In the genomic region with DNA sequence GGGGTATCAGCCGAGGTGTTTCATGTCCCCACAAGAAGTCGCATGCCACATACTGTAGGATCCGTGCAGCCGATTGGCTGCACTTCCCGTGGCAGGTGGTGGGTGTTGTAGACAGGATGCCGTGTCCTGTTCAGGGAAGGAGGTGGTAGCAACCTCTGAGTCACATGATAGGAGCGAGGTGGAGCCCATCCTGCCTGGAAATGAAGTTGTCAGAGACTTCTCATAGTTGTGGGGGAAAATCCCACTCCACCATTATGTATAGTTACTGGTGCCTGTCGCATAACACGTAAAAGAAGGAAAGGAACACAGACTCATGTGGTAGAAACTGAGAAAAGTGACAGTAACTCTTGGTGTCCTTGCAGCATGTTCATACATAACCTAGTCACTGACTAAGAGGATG, we compare ENCODE assay signal across 9 cellular contexts.
A peak's percentile ranks its signal among the peaks of the same experiment; 100 is the strongest.
DNase-seq lines count a peak whose midpoint lies in the region; ATAC-seq, FAIRE-seq and TF ChIP-seq lines count a peak whose summit lies in the region.
"Had no signal": no experiment of that assay in that cellular context is flagged by ENCODE, and none has a peak within 500 bp of the region (broad histone marks: within the 10 kb centered on the region; RNA-seq: fewer than 3 reads in every experiment).

No MANE protein-coding gene starts in this region.

- no peak for DNase-seq in mammary epithelial cell
- DNase-seq in MCF 10A (ENCODE audit: unreplicated experiment) = no peak
- no peak for DNase-seq in effector memory CD8-positive, alpha-beta T cell
- no peak for DNase-seq in left lung
- DNase-seq in GM03348 (ENCODE audit: low spot score) = no peak
- DNase-seq in HTR-8/SVneo (ENCODE audit: insufficient read length, low spot score) = no peak
- DNase-seq: left cardiac atrium had no signal

- H3K4me1 ChIP-seq in mammary epithelial cell (ENCODE audit: insufficient read depth, low read length) = peaks cover 28% of the 10 kb centered on the region
- H3K4me1 ChIP-seq in left lung = peaks cover 0 to 28% of the 10 kb centered on the region in 2 donors

- peak overlapping the region; percentile 28 for H3K4me2 ChIP-seq in mammary epithelial cell (ENCODE audit: insufficient read depth, low read depth, low read length)

- no peaks in the 10 kb centered on the region for H3K27me3 Mint-ChIP-seq in MCF 10A (ENCODE audit: insufficient read depth, unreplicated experiment)
- peaks cover 18 to 19% of the 10 kb centered on the region in 2 donors for H3K27me3 Mint-ChIP-seq in effector memory CD8-positive, alpha-beta T cell

- ATAC-seq in HG03378 (IDR thresholded peaks at IDR 0.05; ENCODE audit: unreplicated experiment) (peak; percentile 63), left lung (no peak), GM18498 (IDR thresholded peaks at IDR 0.05; ENCODE audit: unreplicated experiment) (no peak)
- peak; percentile 53 for ATAC-seq in effector memory CD8-positive, alpha-beta T cell (replicated peaks)
- ATAC-seq: left cardiac atrium had no signal

- POLR2A ChIA-PET in MCF 10A (lab: Yijun Ruan, JAX) = interaction anchor here (0.7 kb wide), 1 partner anchor 18 kb away, joined by 4 read pairs; no protein-coding TSS in a partner anchor

- CTCF ChIA-PET in mammary epithelial cell (lab: Charles Lee; ENCODE audit: low non-redundant PET) = no interaction called here
- CTCF ChIA-PET in MCF 10A (lab: Yijun Ruan, JAX) = interaction anchor here (0.6 to 1.3 kb wide), 3 partner anchors 16 to 379 kb away, joined by 3 to 6 read pairs (median 5); no protein-coding TSS in a partner anchor

- H3K27me3 ChIP-seq in mammary epithelial cell (ENCODE audit: insufficient read depth, low read length) (no peaks in the 10 kb centered on the region), left lung (no peaks in the 10 kb centered on the region)

- H3K9me3 Mint-ChIP-seq in MCF 10A (ENCODE audit: unreplicated experiment) = no peaks in the 10 kb centered on the region
- peaks cover 0 to 2% of the 10 kb centered on the region in 2 donors for H3K9me3 Mint-ChIP-seq in effector memory CD8-positive, alpha-beta T cell

- H3K36me3 ChIP-seq in mammary epithelial cell (ENCODE audit: insufficient read depth, low read length) (peaks cover 16% of the 10 kb centered on the region), left lung (peaks cover 0 to 4% of the 10 kb centered on the region in 2 donors)

- H3K79me2 ChIP-seq in mammary epithelial cell (ENCODE audit: insufficient read depth, low read length) = no peaks in the 10 kb centered on the region

- no peaks in the 10 kb centered on the region for H4K20me1 ChIP-seq in mammary epithelial cell (ENCODE audit: insufficient read depth, low read length)

- 63% methylated on average over 9 of the region's 9 CpGs for WGBS in mammary epithelial cell (ENCODE audit: low coverage, missing lambda C conversion rate)

- H3K27ac ChIP-seq in mammary epithelial cell (ENCODE audit: insufficient read depth, low read depth, low read length) (peak overlapping the region; percentile 60), left lung (peak overlapping the region in 1 of 2 donors; percentile 10)

- no peak overlapping the region for H3K4me3 Mint-ChIP-seq in MCF 10A (ENCODE audit: unreplicated experiment)
- H3K4me3 Mint-ChIP-seq in effector memory CD8-positive, alpha-beta T cell = peak overlapping the region in 1 of 2 donors; percentile 42

- H3K4me1 Mint-ChIP-seq in MCF 10A (ENCODE audit: insufficient read depth, unreplicated experiment) = peaks cover 9% of the 10 kb centered on the region
- H3K4me1 Mint-ChIP-seq in effector memory CD8-positive, alpha-beta T cell (ENCODE audit: low read depth in 2 of 2) = peaks cover 6 to 9% of the 10 kb centered on the region in 2 donors

- TF ChIP-seq CTCF in mammary epithelial cell (conservative IDR thresholded peaks at IDR 0.05 in 1 of 2, IDR thresholded peaks at IDR 0.05 in 1 of 2; ENCODE audit: extremely low read depth in 1 of 2, insufficient read depth in 1 of 2, low read depth in 1 of 2, low read length in 2 of 2) = no peak
- no peak for TF ChIP-seq CTCF in MCF 10A (IDR thresholded peaks at IDR 0.05; ENCODE audit: unreplicated experiment)
- TF ChIP-seq CTCF in left lung (IDR thresholded peaks at IDR 0.05) = no peak

- peaks cover 40% of the 10 kb centered on the region for H3K36me3 Mint-ChIP-seq in MCF 10A (ENCODE audit: insufficient read depth, unreplicated experiment)
- H3K36me3 Mint-ChIP-seq in effector memory CD8-positive, alpha-beta T cell (ENCODE audit: insufficient read depth) = peaks cover 4% of the 10 kb centered on the region

- FAIRE-seq in HTR-8/SVneo (lab: Jason Lieb, UNC) = no peak

- H3K27ac Mint-ChIP-seq in MCF 10A (ENCODE audit: low read depth, unreplicated experiment) = no peak overlapping the region
- no peak overlapping the region for H3K27ac Mint-ChIP-seq in effector memory CD8-positive, alpha-beta T cell

- H3K9me3 ChIP-seq in mammary epithelial cell (replicated peaks; ENCODE audit: insufficient read depth, low read length) (peaks cover under 1% of the 10 kb centered on the region), left lung (peaks cover 0 to 2% of the 10 kb centered on the region in 2 donors)

- dilution Hi-C loops in mammary epithelial cell (cut with HindIII; ENCODE audit: low sequenced_read_pairs) = loop anchor here (5.0 kb wide), 1 partner anchor 332 kb away; no protein-coding TSS in a partner anchor

- in situ Hi-C loops in mammary epithelial cell (cut with MboI; ENCODE audit: low sequenced_read_pairs in 2 of 2) = loop anchor here in 1 of 2 donors (25.0 kb wide), 1 partner anchor 537 kb away; no protein-coding TSS in a partner anchor

- BruUV-seq in mammary epithelial cell (replicated peaks; lab: Mats Ljungman, UMichigan) (no TSS peak), MCF 10A (replicated peaks; lab: Mats Ljungman, UMichigan) (no TSS peak)

- H3K4me3 ChIP-seq in mammary epithelial cell (replicated peaks in 1 of 3; ENCODE audit: insufficient read depth in 1 of 3, low read depth in 2 of 3, low read length in 3 of 3) = no peak overlapping the region
- H3K4me3 ChIP-seq in left lung = no peak overlapping the region

- intact Hi-C loops in mammary epithelial cell (cut with micrococcal nuclease) = loop anchor here (5.0 kb wide), 1 partner anchor 82 kb away; no protein-coding TSS in a partner anchor
- intact Hi-C loops in MCF 10A (cut with micrococcal nuclease) = loop anchor here (5.0 kb wide), 1 partner anchor 82 kb away; no protein-coding TSS in a partner anchor
- intact Hi-C loops in left lung (cut with DNase I) = no loop called here

- no peak overlapping the region for H3K9ac ChIP-seq in mammary epithelial cell (ENCODE audit: insufficient read depth, low read length)

- H2AFZ ChIP-seq in mammary epithelial cell (ENCODE audit: low read depth, low read length) = no peak overlapping the region

Comparison
In these comparisons a context has a peak if more than half of its experiments do, and no peak if none do; other contexts are left out.
1. ATAC-seq: peak in HG03378 (single experiment) and effector memory CD8-positive, alpha-beta T cell (single experiment); none in left lung (single experiment) and GM18498 (single experiment).
2. intact Hi-C loops: an anchor here in mammary epithelial cell (5.0 kb wide) and MCF 10A (5.0 kb wide); none called in left lung.